In genomic region chr1:161098161-161099068, GRCh38 we compare ENCODE assay signal across 8 cellular contexts. TPM values are rescaled to one million over a fixed set of nuclear protein-coding genes. Genes with fewer than 3 reads are reported as not detected.
DNase-seq lines count a peak whose midpoint lies in the region; ATAC-seq and TF ChIP-seq lines count a peak whose summit lies in the region.

KLHDC9 (plus strand) TSS chr1:161098361; CDS start chr1:161098536, 175 bp downstream.

- CTCF ChIA-PET in AG04449 (lab: Yijun Ruan, JAX), result interaction anchor here (0.8 to 7.9 kb wide), 25 partner anchors 8 to 104 kb away, joined by 3 to 146 read pairs (median 5); partner anchors contain the start of genes ARHGAP30, DEDD, F11R and NECTIN4

- DNase-seq in AG04449 (ENCODE audit: low read depth, low spot score), result no peak
- peak; percentile 94 for DNase-seq in NCI-H748 (lab: John Stamatoyannopoulos, UW; ENCODE audit: unreplicated experiment)
- peak; percentile 41 to 56 for DNase-seq in activated T-helper 1 cell treated with anti-CD3 and anti-CD28 coated beads, Interleukin-2, amount 50 U/mL, for 16 hours (ENCODE audit: low read depth in 1 of 2, low spot score in 1 of 2)
- peak; percentile 78 for DNase-seq in fibroblast of gingiva (ENCODE audit: low read depth)
- DNase-seq in naive B cell, result peak; percentile 66
- peak; percentile 59 for DNase-seq in stimulated activated naive CD4-positive, alpha-beta T cell treated with Interleukin-2 at 50 U/mL for 16 hours (lab: John Stamatoyannopoulos, UW)

- H3K4me3 ChIP-seq in AG04449 (ENCODE audit: low read depth, low read length), result peak within 1 kb of the TSS; percentile 61

- TF ChIP-seq CTCF in AG04449 (IDR thresholded peaks at IDR 0.05; ENCODE audit: insufficient read depth, low read length, missing control alignments), result peak; percentile 38

- peak within 1 kb of the TSS; percentile 92 to 100 (median 98) for H3K27ac Mint-ChIP-seq in naive B cell

- no peaks in the 10 kb centered on the region for H3K36me3 Mint-ChIP-seq in naive B cell

- peaks cover 0 to 6% (median 0%) of the 10 kb centered on the region in 3 donors for H3K27me3 Mint-ChIP-seq in naive B cell

- H3K4me3 Mint-ChIP-seq in naive B cell, result peak within 1 kb of the TSS; percentile 79 to 95 (median 91)

- ATAC-seq in GM18907 (IDR thresholded peaks at IDR 0.05; ENCODE audit: unreplicated experiment) (peak; percentile 75), HG03108 (IDR thresholded peaks at IDR 0.05; ENCODE audit: unreplicated experiment) (peak; percentile 53), naive B cell (ENCODE audit: low read depth in 2 of 2) (peak; percentile 79 to 81)

- H3K4me1 Mint-ChIP-seq in naive B cell, result peaks cover 24 to 29% (median 28%) of the 10 kb centered on the region in 3 donors

- H3K9me3 Mint-ChIP-seq in naive B cell, result peaks cover 0 to 5% (median 0%) of the 10 kb centered on the region in 7 donors

- POLR2A ChIA-PET in AG04449 (lab: Yijun Ruan, JAX), result interaction anchor here (2.8 kb wide), 1 partner anchor 53 kb away, joined by 11 read pairs; the partner anchor contains the start of gene USF1

RNA-seq across cellular contexts. Expression of gene KLHDC9, which starts in this region (rescaled TPM):
- 1 to 10 TPM in 5 of 6 donors, not detected in 1; 1.3 to 4.4 (median 2.3) TPM for polyA plus RNA-seq in naive B cell (ENCODE audit: low read depth in 6 of 6)
